ENCODE assay signal across 16 cellular contexts in the genomic region with DNA sequence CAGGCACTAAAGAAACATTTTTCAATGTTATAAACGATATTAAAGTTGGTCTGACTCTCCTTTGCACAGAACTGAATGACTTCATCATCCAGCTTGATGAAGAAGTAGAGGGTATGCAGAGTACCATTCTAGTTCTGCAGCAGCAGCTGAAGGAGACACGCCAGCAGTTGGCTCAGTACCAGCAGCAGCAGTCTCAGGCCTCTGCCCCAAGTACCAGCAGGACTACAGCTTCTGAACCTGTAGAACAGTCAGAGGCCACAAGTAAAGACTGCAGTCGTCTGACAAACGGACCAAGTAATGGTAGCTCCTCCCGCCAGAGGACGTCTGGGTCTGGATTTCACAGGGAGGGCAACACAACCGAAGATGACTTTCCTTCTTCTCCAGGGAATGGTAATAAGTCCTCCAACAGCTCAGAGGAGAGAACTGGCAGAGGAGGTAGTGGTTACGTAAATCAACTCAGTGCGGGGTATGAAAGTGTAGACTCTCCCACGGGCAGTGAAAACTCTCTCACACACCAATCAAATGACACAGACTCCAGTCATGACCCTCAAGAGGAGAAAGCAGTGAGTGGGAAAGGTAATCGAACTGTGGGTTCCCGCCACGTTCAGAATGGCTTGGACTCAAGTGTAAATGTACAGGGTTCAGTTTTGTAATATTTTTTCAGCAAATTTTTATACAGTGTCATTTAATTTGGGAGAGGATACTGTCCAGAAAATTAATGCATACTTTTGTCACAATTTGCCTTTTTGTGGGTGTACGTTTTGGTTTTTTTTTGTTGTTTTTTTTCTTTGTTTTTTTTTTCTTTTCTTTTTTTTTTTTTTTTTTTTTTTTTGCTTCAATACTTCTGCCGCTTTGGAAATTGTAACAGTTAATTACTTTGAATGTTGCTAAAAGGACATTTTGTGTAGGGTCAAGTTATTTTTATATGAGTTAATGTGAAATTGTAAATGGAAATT. TPM values are rescaled to one million over a fixed set of nuclear protein-coding genes. Genes with fewer than 3 reads are reported as not detected.
DNase-seq lines count a peak whose midpoint lies in the region; ATAC-seq and TF ChIP-seq lines count a peak whose summit lies in the region.
"Had no signal": no experiment of that assay in that cellular context is flagged by ENCODE, and none has a peak within 500 bp of the region (broad histone marks: within the 10 kb centered on the region; RNA-seq: fewer than 3 reads in every experiment).

No MANE protein-coding gene starts in this region.

- peaks cover 9% of the 10 kb centered on the region for H3K79me1 ChIP-seq in mesenchymal stem cell (replicated peaks; ENCODE audit: low read length, poor library complexity, severe bottlenecking)

- no peak overlapping the region for H3K4ac ChIP-seq in mesenchymal stem cell (ENCODE audit: low read depth in 1 of 2, low read length in 2 of 2)

- no peaks in the 10 kb centered on the region for H3K27me3 Mint-ChIP-seq in activated naive CD8-positive, alpha-beta T cell treated with anti-CD3 and anti-CD28 coated beads for 36 hours

- H3K4me3 ChIP-seq in left ventricle myocardium inferior = no peak overlapping the region
- no peak overlapping the region for H3K4me3 ChIP-seq in mesenchymal stem cell (ENCODE audit: insufficient read depth in 1 of 2, low read depth in 1 of 2, low read length in 2 of 2)
- H3K4me3 ChIP-seq: BLaER1 treated with 17β-estradiol and CSF1 and Interleukin-3, amounts not matched to agents 10 nM and 100 nM; skin epidermis; uterus had no signal

- DNase-seq in left ventricle myocardium inferior (no peak), cardiac septum (ENCODE audit: low spot score) (no peak), mesenchymal stem cell (no peak), superior temporal gyrus (ENCODE audit: extremely low spot score) (peak; percentile 30), LoVo (ENCODE audit: low spot score) (no peak)
- DNase-seq in activated naive CD8-positive, alpha-beta T cell treated with anti-CD3 and anti-CD28 coated beads for 36 hours = no peak
- DNase-seq in NK-92 treated with Interleukin-12 subunit alpha and Interleukin-12 subunit beta, amount 100 ng/mL, for 24 hours (lab: John Stamatoyannopoulos, UW) = no peak
- DNase-seq: activated CD4-positive, CD25-positive, alpha-beta regulatory T cell; MM.1S; NCI-H446 treated with DMSO at 0.1 percent for 48 hours; SHP77 treated with DMSO at 0.1 percent for 48 hours; uterus had no signal

- H4K8ac ChIP-seq in mesenchymal stem cell (ENCODE audit: low read length) = no peak overlapping the region

- no peak overlapping the region for H3K18ac ChIP-seq in mesenchymal stem cell (ENCODE audit: low read depth in 1 of 2, low read length in 2 of 2)

- H3K27ac ChIP-seq in left ventricle myocardium inferior (replicated peaks) (peak overlapping the region; percentile 20), mesenchymal stem cell (ENCODE audit: low read length, poor library complexity, severe bottlenecking) (no peak overlapping the region)
- H3K27ac ChIP-seq: BLaER1 treated with 17β-estradiol and CSF1 and Interleukin-3, amounts not matched to agents 10 nM and 100 nM; skin epidermis; uterus had no signal

- no peak for ATAC-seq in HG02623 (IDR thresholded peaks at IDR 0.05; ENCODE audit: unreplicated experiment)

- H4K91ac ChIP-seq in mesenchymal stem cell (ENCODE audit: low read length) = no peak overlapping the region

- H3K36me3 ChIP-seq in left ventricle myocardium inferior (peaks cover 75% of the 10 kb centered on the region), mesenchymal stem cell (ENCODE audit: control insufficient read depth in 1 of 2, insufficient read depth in 2 of 2, low read depth in 1 of 2, low read length in 2 of 2) (peaks cover 26 to 90% of the 10 kb centered on the region in 2 experiments)
- H3K36me3 ChIP-seq: uterus had no signal

- peak overlapping the region; percentile 48 for H3K9ac ChIP-seq in mesenchymal stem cell (ENCODE audit: low read length)
- H3K9ac ChIP-seq: BLaER1 treated with 17β-estradiol and CSF1 and Interleukin-3, amounts not matched to agents 10 nM and 100 nM had no signal

- H3K23ac ChIP-seq in mesenchymal stem cell (ENCODE audit: low read length in 2 of 2) = no peak overlapping the region

- intact Hi-C loops in left ventricle myocardium inferior (cut with micrococcal nuclease) (no loop called here), cardiac septum (cut with DNase I) (no loop called here)

- H3K9me3 ChIP-seq in left ventricle myocardium inferior (replicated peaks) = no peaks in the 10 kb centered on the region
- H3K9me3 ChIP-seq in mesenchymal stem cell (ENCODE audit: control insufficient read depth, low read length) = no peaks in the 10 kb centered on the region
- H3K9me3 ChIP-seq: BLaER1 treated with 17β-estradiol and CSF1 and Interleukin-3, amounts not matched to agents 10 nM and 100 nM; uterus had no signal

- 86% methylated on average over 12 of the region's 15 CpGs for WGBS in mesenchymal stem cell

- no peaks in the 10 kb centered on the region for H3K9me3 Mint-ChIP-seq in activated naive CD8-positive, alpha-beta T cell treated with anti-CD3 and anti-CD28 coated beads for 36 hours

- H2AK5ac ChIP-seq in mesenchymal stem cell (ENCODE audit: low read length, severe bottlenecking) = no peak overlapping the region

- H3K36me3 Mint-ChIP-seq in activated naive CD8-positive, alpha-beta T cell treated with anti-CD3 and anti-CD28 coated beads for 36 hours = peaks cover 31% of the 10 kb centered on the region

- no peak overlapping the region for H3K4me3 Mint-ChIP-seq in activated naive CD8-positive, alpha-beta T cell treated with anti-CD3 and anti-CD28 coated beads for 36 hours

- H2BK5ac ChIP-seq in mesenchymal stem cell (ENCODE audit: low read depth, low read length, poor library complexity, severe bottlenecking) = no peak overlapping the region

- H2BK120ac ChIP-seq in mesenchymal stem cell (ENCODE audit: low read depth, low read length) = no peak overlapping the region

- no peak overlapping the region for H2BK12ac ChIP-seq in mesenchymal stem cell (ENCODE audit: low read length in 2 of 2)

- H2BK15ac ChIP-seq in mesenchymal stem cell (ENCODE audit: low read depth, poor library complexity, severe bottlenecking) = no peak overlapping the region

- H2AFZ ChIP-seq in mesenchymal stem cell (ENCODE audit: low read depth, low read length) = no peak overlapping the region

- no peak overlapping the region for H3K4me2 ChIP-seq in mesenchymal stem cell (ENCODE audit: low read length, poor library complexity, severe bottlenecking)
- H3K4me2 ChIP-seq: BLaER1 treated with 17β-estradiol and CSF1 and Interleukin-3, amounts not matched to agents 10 nM and 100 nM had no signal

- H3K14ac ChIP-seq in mesenchymal stem cell (ENCODE audit: low read length in 2 of 2) = no peak overlapping the region

- TF ChIP-seq CTCF in left ventricle myocardium inferior (IDR thresholded peaks at IDR 0.05; ENCODE audit: borderline replicate concordance) = no peak

- H3K4me1 ChIP-seq in left ventricle myocardium inferior (peaks cover 10% of the 10 kb centered on the region), mesenchymal stem cell (ENCODE audit: control insufficient read depth, insufficient read depth, low read depth, low read length) (peaks cover 5% of the 10 kb centered on the region)
- H3K4me1 ChIP-seq: uterus had no signal

- peak overlapping the region; percentile 50 for H3K27ac Mint-ChIP-seq in activated naive CD8-positive, alpha-beta T cell treated with anti-CD3 and anti-CD28 coated beads for 36 hours

- H3K27me3 ChIP-seq in left ventricle myocardium inferior (ENCODE audit: low read depth) (no peaks in the 10 kb centered on the region), mesenchymal stem cell (ENCODE audit: control insufficient read depth in 1 of 2, insufficient read depth in 1 of 2, low read length in 2 of 2) (no peaks in the 10 kb centered on the region)
- H3K27me3 ChIP-seq: BLaER1 treated with 17β-estradiol and CSF1 and Interleukin-3, amounts not matched to agents 10 nM and 100 nM; uterus had no signal

- H3K4me1 Mint-ChIP-seq in activated naive CD8-positive, alpha-beta T cell treated with anti-CD3 and anti-CD28 coated beads for 36 hours = peaks cover 20% of the 10 kb centered on the region

RNA-seq across cellular contexts. Expression of gene ACAT2, which starts 6.6 kb away (rescaled TPM):
- 5.2 TPM for total RNA-seq in left ventricle myocardium inferior
- total RNA-seq in cardiac septum = 8.7 TPM
- total RNA-seq in activated naive CD8-positive, alpha-beta T cell treated with anti-CD3 and anti-CD28 coated beads for 36 hours = 10 to 100 TPM; 67.8 to 68.4 TPM
- 90.6 TPM for polyA plus RNA-seq in mesenchymal stem cell (2013, experiment 1 of 2)
- 91.2 TPM for polyA plus RNA-seq in mesenchymal stem cell (2013, experiment 2 of 2)

RNA-seq across cellular contexts. Expression of gene WTAP, which starts 27.9 kb away (rescaled TPM):
- total RNA-seq in left ventricle myocardium inferior = 47.5 TPM
- 49.4 TPM for total RNA-seq in cardiac septum
- total RNA-seq in activated naive CD8-positive, alpha-beta T cell treated with anti-CD3 and anti-CD28 coated beads for 36 hours = 100 to 1,000 TPM in 1 of 2 experiments, 10 to 100 TPM in 1; 98.3 to 101 TPM
- 66.5 TPM for polyA plus RNA-seq in mesenchymal stem cell (2013, experiment 1 of 2)
- 69.2 TPM for polyA plus RNA-seq in mesenchymal stem cell (2013, experiment 2 of 2)

RNA-seq across cellular contexts. Expression of gene TCP1, which starts 34.2 kb away (rescaled TPM):
- 136 TPM for total RNA-seq in left ventricle myocardium inferior
- total RNA-seq in cardiac septum = 130 TPM
- 100 to 1,000 TPM; 627 to 631 TPM for total RNA-seq in activated naive CD8-positive, alpha-beta T cell treated with anti-CD3 and anti-CD28 coated beads for 36 hours
- 92.8 TPM for polyA plus RNA-seq in mesenchymal stem cell (2013, experiment 1 of 2)
- polyA plus RNA-seq in mesenchymal stem cell (2013, experiment 2 of 2) = 97.3 TPM

RNA-seq across cellular contexts. Expression of gene MRPL18, which starts 35.0 kb away (rescaled TPM):
- total RNA-seq in left ventricle myocardium inferior (60.2 TPM), cardiac septum (53.1 TPM)
- total RNA-seq in activated naive CD8-positive, alpha-beta T cell treated with anti-CD3 and anti-CD28 coated beads for 36 hours = 100 to 1,000 TPM; 106 to 108 TPM
- polyA plus RNA-seq in mesenchymal stem cell (2013, experiment 1 of 2) = 57.8 TPM
- polyA plus RNA-seq in mesenchymal stem cell (2013, experiment 2 of 2) = 58.5 TPM

RNA-seq across cellular contexts. Expression of gene PNLDC1, which starts 44.8 kb away (rescaled TPM):
- total RNA-seq in left ventricle myocardium inferior (0.33 TPM), cardiac septum (not detected)
- total RNA-seq in activated naive CD8-positive, alpha-beta T cell treated with anti-CD3 and anti-CD28 coated beads for 36 hours = under 1 TPM in 1 of 2 experiments, not detected in 1; 0.31 TPM
- 0.03 TPM for polyA plus RNA-seq in mesenchymal stem cell (2013, experiment 1 of 2)
- 0.03 TPM for polyA plus RNA-seq in mesenchymal stem cell (2013, experiment 2 of 2)
- total RNA-seq: dermis microvascular lymphatic vessel endothelial cell had no signal
